ENCODE assay signal across 9 cellular contexts in genomic region chr17:42113293-42114069, GRCh38. TPM values are rescaled to one million over a fixed set of nuclear protein-coding genes. Genes with fewer than 3 reads are reported as not detected.
DNase-seq lines count a peak whose midpoint lies in the region; ATAC-seq and TF ChIP-seq lines count a peak whose summit lies in the region.
"Had no signal": no experiment of that assay in that cellular context is flagged by ENCODE, and none has a peak within 500 bp of the region (broad histone marks: within the 10 kb centered on the region; RNA-seq: fewer than 3 reads in every experiment).

No MANE protein-coding gene starts in this region.

- dilution Hi-C loops in mammary epithelial cell (cut with HindIII; ENCODE audit: low sequenced_read_pairs): loop anchor here (10.0 kb wide), 3 partner anchors 61 to 149 kb away; partner anchors contain the start of gene CNP

- H3K36me3 Mint-ChIP-seq in IgD-negative memory B cell (peaks cover 9% of the 10 kb centered on the region), natural killer cell (no peaks in the 10 kb centered on the region)

- no peak overlapping the region for H3K4me2 ChIP-seq in mammary epithelial cell (ENCODE audit: insufficient read depth, low read depth, low read length)

- no peaks in the 10 kb centered on the region for H3K9me3 ChIP-seq in mammary epithelial cell (replicated peaks; ENCODE audit: insufficient read depth, low read length)

- in situ Hi-C loops in mammary epithelial cell (cut with MboI; ENCODE audit: low sequenced_read_pairs in 2 of 2): loop anchor here (5.0 to 25.0 kb wide), 5 partner anchors 86 to 411 kb away; partner anchors contain the start of genes CNP (in 1 of the 2), HAP1 (in 1 of the 2) and NKIRAS2 (in 1 of the 2)

- H3K4me1 ChIP-seq in mammary epithelial cell (ENCODE audit: insufficient read depth, low read length): peaks cover 16% of the 10 kb centered on the region

- TF ChIP-seq CTCF in 22Rv1 (IDR thresholded peaks at IDR 0.05): no peak
- no peak for TF ChIP-seq CTCF in mammary epithelial cell (conservative IDR thresholded peaks at IDR 0.05 in 1 of 2, IDR thresholded peaks at IDR 0.05 in 1 of 2; ENCODE audit: extremely low read depth in 1 of 2, insufficient read depth in 1 of 2, low read depth in 1 of 2, low read length in 2 of 2)
- TF ChIP-seq CTCF in natural killer cell (IDR thresholded peaks at IDR 0.05): no peak

- peak overlapping the region in 3 of 4 donors; percentile 27 to 72 (median 70) for H3K4me3 Mint-ChIP-seq in IgD-negative memory B cell
- no peak overlapping the region for H3K4me3 Mint-ChIP-seq in natural killer cell
- H3K4me3 Mint-ChIP-seq: neural crest cell had no signal

- no peak overlapping the region for H2AFZ ChIP-seq in mammary epithelial cell (ENCODE audit: low read depth, low read length)

- TSS peak; percentile 62 for BruUV-seq in mammary epithelial cell (replicated peaks; lab: Mats Ljungman, UMichigan)

- no peak overlapping the region for H3K9ac ChIP-seq in mammary epithelial cell (ENCODE audit: insufficient read depth, low read length)

- ATAC-seq in natural killer cell: no peak

- CTCF ChIA-PET in mammary epithelial cell (lab: Charles Lee; ENCODE audit: low non-redundant PET): no interaction called here

- no peaks in the 10 kb centered on the region for H4K20me1 ChIP-seq in mammary epithelial cell (ENCODE audit: insufficient read depth, low read length)

- H3K27ac Mint-ChIP-seq in IgD-negative memory B cell: peak overlapping the region in 2 of 3 donors; percentile 46 to 83
- peak overlapping the region; percentile 89 to 95 for H3K27ac Mint-ChIP-seq in natural killer cell

- intact Hi-C loops in mammary epithelial cell (cut with micrococcal nuclease): loop anchor here (5.0 to 10.0 kb wide), 3 partner anchors 61 to 376 kb away; no protein-coding TSS in a partner anchor
- intact Hi-C loops in natural killer cell (cut with micrococcal nuclease): no loop called here

- peak overlapping the region; percentile 73 for H3K27ac ChIP-seq in 22Rv1
- H3K27ac ChIP-seq in mammary epithelial cell (ENCODE audit: insufficient read depth, low read depth, low read length): peak overlapping the region; percentile 41

- H3K27me3 Mint-ChIP-seq in IgD-negative memory B cell (no peaks in the 10 kb centered on the region), natural killer cell (ENCODE audit: low read depth in 2 of 2) (no peaks in the 10 kb centered on the region)

- H3K9me3 Mint-ChIP-seq in IgD-negative memory B cell (no peaks in the 10 kb centered on the region), natural killer cell (no peaks in the 10 kb centered on the region)
- H3K9me3 Mint-ChIP-seq: neural crest cell had no signal

- H3K79me2 ChIP-seq in mammary epithelial cell (ENCODE audit: insufficient read depth, low read length): no peaks in the 10 kb centered on the region

- H3K4me1 Mint-ChIP-seq in IgD-negative memory B cell (peaks cover 21 to 38% (median 30%) of the 10 kb centered on the region in 3 donors), natural killer cell (peaks cover 5 to 25% of the 10 kb centered on the region in 2 donors)

- H3K27me3 ChIP-seq in mammary epithelial cell (ENCODE audit: insufficient read depth, low read length): no peaks in the 10 kb centered on the region

- 93% methylated on average over 25 of the region's 28 CpGs for WGBS in mammary epithelial cell (ENCODE audit: low coverage, missing lambda C conversion rate)

- DNase-seq in mammary epithelial cell: no peak
- no peak for DNase-seq in natural killer cell
- DNase-seq in cerebellum (ENCODE audit: low spot score): no peak
- no peak for DNase-seq in DMS79 (lab: John Stamatoyannopoulos, UW)
- no peak for DNase-seq in cerebellar nuclear complex (lab: John Stamatoyannopoulos, UW)
- no peak for DNase-seq in HuH-7.5 (ENCODE audit: low spot score)

- peaks cover 7% of the 10 kb centered on the region for H3K36me3 ChIP-seq in mammary epithelial cell (ENCODE audit: insufficient read depth, low read length)

- H3K4me3 ChIP-seq in mammary epithelial cell (replicated peaks in 1 of 3; ENCODE audit: insufficient read depth in 1 of 3, low read depth in 2 of 3, low read length in 3 of 3): no peak overlapping the region

RNA-seq across cellular contexts. Expression of gene DHX58, which starts 1.0 kb away (rescaled TPM):
- polyA plus RNA-seq in IgD-negative memory B cell: 13.3 TPM
- 10 to 100 TPM; 11.7 to 12.2 TPM for total RNA-seq in mammary epithelial cell
- polyA plus RNA-seq in mammary epithelial cell: 4.8 TPM
- polyA minus RNA-seq in mammary epithelial cell: 11.0 TPM
- 10 to 100 TPM; 22.0 to 29.0 (median 24.5) TPM for total RNA-seq in natural killer cell
- total RNA-seq in cerebellum: 2.4 TPM
- total RNA-seq: neural crest cell had no signal

RNA-seq across cellular contexts. Expression of gene KAT2A, which starts 7.7 kb away (rescaled TPM):
- polyA plus RNA-seq in IgD-negative memory B cell: 26.7 TPM
- total RNA-seq in mammary epithelial cell: 10 to 100 TPM; 12.7 to 30.4 TPM
- polyA plus RNA-seq in mammary epithelial cell: 24.6 TPM
- 22.1 TPM for polyA minus RNA-seq in mammary epithelial cell
- 10 to 100 TPM; 29.6 to 32.8 (median 29.9) TPM for total RNA-seq in natural killer cell
- 13.6 TPM for total RNA-seq in cerebellum

RNA-seq across cellular contexts. Expression of gene HSPB9, which starts 9.1 kb away (rescaled TPM):
- 0.15 TPM for polyA plus RNA-seq in IgD-negative memory B cell
- not detected for total RNA-seq in mammary epithelial cell
- polyA plus RNA-seq in mammary epithelial cell: not detected
- polyA minus RNA-seq in mammary epithelial cell: not detected
- total RNA-seq in natural killer cell: not detected
- 0.18 TPM for total RNA-seq in cerebellum

RNA-seq across cellular contexts. Expression of gene ZNF385C, which starts 15.2 kb away (rescaled TPM):
- polyA plus RNA-seq in IgD-negative memory B cell (0.09 TPM), mammary epithelial cell (0.10 TPM)
- total RNA-seq in mammary epithelial cell (under 1 TPM; 0.17 to 0.28 TPM), natural killer cell (under 1 TPM in 1 of 3 donors, not detected in 2; 0.28 TPM), cerebellum (7.4 TPM)
- 0.31 TPM for polyA minus RNA-seq in mammary epithelial cell

RNA-seq across cellular contexts. Expression of gene RAB5C, which starts 41.3 kb away (rescaled TPM):
- polyA plus RNA-seq in IgD-negative memory B cell (86.8 TPM), mammary epithelial cell (176 TPM)
- total RNA-seq in mammary epithelial cell (100 to 1,000 TPM in 1 of 2 donors, 10 to 100 TPM in 1; 98.4 to 135 TPM), natural killer cell (100 to 1,000 TPM; 137 to 151 (median 148) TPM), cerebellum (37.7 TPM)
- polyA minus RNA-seq in mammary epithelial cell: 114 TPM
